ENCODE assay signal across 8 cellular contexts in genomic region chr6:138988469-138988834, GRCh38. TPM values are rescaled to one million over a fixed set of nuclear protein-coding genes. Genes with fewer than 3 reads are reported as not detected.
DNase-seq lines count a peak whose midpoint lies in the region; ATAC-seq and TF ChIP-seq lines count a peak whose summit lies in the region.

No MANE protein-coding gene starts in this region.

- H3K27me3 ChIP-seq in CD4-positive, alpha-beta T cell (ENCODE audit: control insufficient read depth, insufficient read depth, low read length): no peaks in the 10 kb centered on the region
- H3K27me3 ChIP-seq in HUES6 (ENCODE audit: control insufficient read depth, insufficient read depth, low read length) (no peaks in the 10 kb centered on the region), adrenal gland (no peaks in the 10 kb centered on the region), mesenchymal stem cell (ENCODE audit: control insufficient read depth in 1 of 2, insufficient read depth in 1 of 2, low read length in 2 of 2) (no peaks in the 10 kb centered on the region), vagina (no peaks in the 10 kb centered on the region)

- no peaks in the 10 kb centered on the region for H3K9me3 ChIP-seq in CD4-positive, alpha-beta T cell (ENCODE audit: control insufficient read depth, low read length)
- no peaks in the 10 kb centered on the region for H3K9me3 ChIP-seq in HUES6 (ENCODE audit: control insufficient read depth, insufficient read depth, low read depth, low read length)
- no peaks in the 10 kb centered on the region for H3K9me3 ChIP-seq in adrenal gland (replicated peaks in 1 of 3)
- no peaks in the 10 kb centered on the region for H3K9me3 ChIP-seq in mesenchymal stem cell (ENCODE audit: control insufficient read depth, low read length)
- no peaks in the 10 kb centered on the region for H3K9me3 ChIP-seq in vagina

- WGBS in adrenal gland, 4 donors: 3 to 7% (median 7%) methylated on average over 9 to 11 of the region's 11 CpGs
- WGBS in mesenchymal stem cell: 30% methylated on average over 11 of the region's 11 CpGs

- H3K9me3 Mint-ChIP-seq in CD4-positive, alpha-beta T cell: no peaks in the 10 kb centered on the region

- H3K4me1 Mint-ChIP-seq in CD4-positive, alpha-beta T cell (ENCODE audit: low read depth): peaks cover 8% of the 10 kb centered on the region

- H3K9ac ChIP-seq in HUES6 (ENCODE audit: low read length) (no peak overlapping the region), mesenchymal stem cell (ENCODE audit: low read length) (peak overlapping the region; percentile 93)

- CTCF ChIA-PET in CD4-positive, alpha-beta T cell (lab: Charles Lee): interaction anchor here (0.8 to 2.0 kb wide), 6 partner anchors 12 to 62 kb away, joined by 3 to 6 read pairs (median 3); no protein-coding TSS in a partner anchor

- H3K79me1 ChIP-seq in mesenchymal stem cell (replicated peaks; ENCODE audit: low read length, poor library complexity, severe bottlenecking): peaks cover 7% of the 10 kb centered on the region

- H2BK5ac ChIP-seq in mesenchymal stem cell (ENCODE audit: low read depth, low read length, poor library complexity, severe bottlenecking): no peak overlapping the region

- no peaks in the 10 kb centered on the region for H3K27me3 Mint-ChIP-seq in CD4-positive, alpha-beta T cell

- peaks cover 33% of the 10 kb centered on the region for H3K4me1 ChIP-seq in HUES6 (ENCODE audit: control insufficient read depth, insufficient read depth, low read length)
- H3K4me1 ChIP-seq in adrenal gland (replicated peaks in 1 of 2): peaks cover 14 to 36% of the 10 kb centered on the region in 2 donors
- H3K4me1 ChIP-seq in mesenchymal stem cell (ENCODE audit: control insufficient read depth, insufficient read depth, low read depth, low read length): no peaks in the 10 kb centered on the region
- H3K4me1 ChIP-seq in vagina: peaks cover 35% of the 10 kb centered on the region

- H2BK120ac ChIP-seq in mesenchymal stem cell (ENCODE audit: low read depth, low read length): no peak overlapping the region

- peak overlapping the region; percentile 90 for H3K4me3 Mint-ChIP-seq in CD4-positive, alpha-beta T cell

- DNase-seq in CD4-positive, alpha-beta T cell: peak in 1 of 10 experiments; percentile 5
- DNase-seq in adrenal gland (peak in 1 of 7 donors; percentile 56), mesenchymal stem cell (no peak), vagina (ENCODE audit: extremely low spot score in 2 of 2) (no peak), NOMO-1 (lab: John Stamatoyannopoulos, UW; ENCODE audit: unreplicated experiment in 2 of 2) (no peak), CD1c-positive myeloid dendritic cell (ENCODE audit: extremely low spot score) (no peak)

- H2BK15ac ChIP-seq in mesenchymal stem cell (ENCODE audit: low read depth, poor library complexity, severe bottlenecking): no peak overlapping the region

- H3K4ac ChIP-seq in mesenchymal stem cell (ENCODE audit: low read depth in 1 of 2, low read length in 2 of 2): no peak overlapping the region

- H3K36me3 ChIP-seq in HUES6 (ENCODE audit: control insufficient read depth, insufficient read depth, low read length) (no peaks in the 10 kb centered on the region), adrenal gland (replicated peaks in 1 of 2) (no peaks in the 10 kb centered on the region), mesenchymal stem cell (ENCODE audit: control insufficient read depth in 1 of 2, insufficient read depth in 2 of 2, low read depth in 1 of 2, low read length in 2 of 2) (no peaks in the 10 kb centered on the region), vagina (no peaks in the 10 kb centered on the region)

- H3K23ac ChIP-seq in mesenchymal stem cell (ENCODE audit: low read length in 2 of 2): no peak overlapping the region

- peak overlapping the region; percentile 89 for H3K27ac Mint-ChIP-seq in CD4-positive, alpha-beta T cell

- H3K4me2 ChIP-seq in mesenchymal stem cell (ENCODE audit: low read length, poor library complexity, severe bottlenecking): peak overlapping the region; percentile 71

- H4K8ac ChIP-seq in mesenchymal stem cell (ENCODE audit: low read length): no peak overlapping the region

- TF ChIP-seq POLR2A in adrenal gland (IDR thresholded peaks at IDR 0.05): no peak
- TF ChIP-seq POLR2A in vagina (IDR thresholded peaks at IDR 0.05): no peak

- H2BK12ac ChIP-seq in mesenchymal stem cell (ENCODE audit: low read length in 2 of 2): peak overlapping the region in 1 of 2 experiments; percentile 31

- H2AFZ ChIP-seq in mesenchymal stem cell (ENCODE audit: low read depth, low read length): peak overlapping the region; percentile 88

- TF ChIP-seq CTCF in CD4-positive, alpha-beta T cell (IDR thresholded peaks at IDR 0.05): peak; percentile 67
- TF ChIP-seq CTCF in adrenal gland (IDR thresholded peaks at IDR 0.05): peak in 3 of 6 experiments; percentile 5 to 40 (median 18)
- TF ChIP-seq CTCF in vagina (IDR thresholded peaks at IDR 0.05): no peak

- no peak overlapping the region for H2AK5ac ChIP-seq in mesenchymal stem cell (ENCODE audit: low read length, severe bottlenecking)

- ATAC-seq in CD4-positive, alpha-beta T cell (ENCODE audit: poor library complexity): peak; percentile 10
- ATAC-seq in GM19397 (IDR thresholded peaks at IDR 0.05; ENCODE audit: unreplicated experiment): peak; percentile 4

- H3K18ac ChIP-seq in mesenchymal stem cell (ENCODE audit: low read depth in 1 of 2, low read length in 2 of 2): no peak overlapping the region

- no peak overlapping the region for H4K91ac ChIP-seq in mesenchymal stem cell (ENCODE audit: low read length)

- peaks cover 6% of the 10 kb centered on the region for H3K36me3 Mint-ChIP-seq in CD4-positive, alpha-beta T cell (ENCODE audit: low read depth)

- intact Hi-C loops in CD4-positive, alpha-beta T cell (cut with DNase I, micrococcal nuclease): loop anchor here (2.0 to 10.0 kb wide), 9 partner anchors 40 to 874 kb away; partner anchors contain the start of genes ABRACL (in 2 of the 2), CITED2 (in 2 of the 2), CCDC28A (in 1 of the 2) and HECA (in 1 of the 2)
- intact Hi-C loops in adrenal gland (cut with DNase I): loop anchor here in 1 of 2 donors (5.0 kb wide), 1 partner anchor 176 kb away; no protein-coding TSS in a partner anchor
- intact Hi-C loops in vagina (cut with DNase I): loop anchor here (5.0 kb wide), 1 partner anchor 171 kb away; no protein-coding TSS in a partner anchor

- H3K4me3 ChIP-seq in HUES6 (ENCODE audit: low read depth, low read length): peak overlapping the region; percentile 99
- H3K4me3 ChIP-seq in adrenal gland: peak overlapping the region in 2 of 4 donors; percentile 77 to 100
- peak overlapping the region in 1 of 2 experiments; percentile 91 for H3K4me3 ChIP-seq in mesenchymal stem cell (ENCODE audit: insufficient read depth in 1 of 2, low read depth in 1 of 2, low read length in 2 of 2)
- H3K4me3 ChIP-seq in vagina: peak overlapping the region; percentile 77 to 87

- no peak overlapping the region for H3K27ac ChIP-seq in CD4-positive, alpha-beta T cell (ENCODE audit: low read depth, low read length)
- no peak overlapping the region for H3K27ac ChIP-seq in HUES6 (ENCODE audit: low read depth, low read length)
- H3K27ac ChIP-seq in adrenal gland: peak overlapping the region in 3 of 5 donors; percentile 82 to 95 (median 85)
- no peak overlapping the region for H3K27ac ChIP-seq in mesenchymal stem cell (ENCODE audit: low read length, poor library complexity, severe bottlenecking)
- H3K27ac ChIP-seq in vagina: peak overlapping the region; percentile 84

- POLR2A ChIA-PET in CD4-positive, alpha-beta T cell (lab: Charles Lee): interaction anchor here (0.7 to 4.3 kb wide), 7 partner anchors 11 to 386 kb away, joined by 3 to 41 read pairs (median 4); partner anchors contain the start of genes ABRACL and CITED2

- no peak overlapping the region for H3K14ac ChIP-seq in mesenchymal stem cell (ENCODE audit: low read length in 2 of 2)

RNA-seq across cellular contexts. Expression of gene REPS1, which starts 0.4 kb away (rescaled TPM):
- total RNA-seq in CD4-positive, alpha-beta T cell: 10 to 100 TPM; 54.0 to 56.6 TPM
- 10 to 100 TPM; 19.1 to 29.3 (median 25.5) TPM for total RNA-seq in adrenal gland
- 10 to 100 TPM; 26.4 to 32.0 (median 28.8) TPM for polyA plus RNA-seq in adrenal gland
- 26.9 TPM for polyA plus RNA-seq in mesenchymal stem cell (2013, experiment 1 of 2)
- polyA plus RNA-seq in mesenchymal stem cell (2013, experiment 2 of 2): 27.0 TPM
- 96.5 TPM for total RNA-seq in vagina

RNA-seq across cellular contexts. Expression of gene ABRACL, which starts 40.1 kb away (rescaled TPM):
- 10 to 100 TPM; 36.8 to 40.6 TPM for total RNA-seq in CD4-positive, alpha-beta T cell
- total RNA-seq in adrenal gland: 10 to 100 TPM in 1 of 8 donors, 1 to 10 TPM in 7; 4.8 to 11.1 (median 7.6) TPM
- polyA plus RNA-seq in adrenal gland: 10 to 100 TPM; 10.7 to 14.7 (median 11.6) TPM
- polyA plus RNA-seq in mesenchymal stem cell (2013, experiment 1 of 2): 102 TPM
- 105 TPM for polyA plus RNA-seq in mesenchymal stem cell (2013, experiment 2 of 2)
- 14.0 TPM for total RNA-seq in vagina

Comparison
In these comparisons a context has a peak if more than half of its experiments do, and no peak if none do; other contexts are left out.
1. H3K27ac ChIP-seq: peak in adrenal gland (3 of 5) and vagina (single experiment); none in CD4-positive, alpha-beta T cell (single experiment), HUES6 (single experiment) and mesenchymal stem cell (single experiment).